9 cellular contexts compared by ENCODE assay signal in the genomic region with DNA sequence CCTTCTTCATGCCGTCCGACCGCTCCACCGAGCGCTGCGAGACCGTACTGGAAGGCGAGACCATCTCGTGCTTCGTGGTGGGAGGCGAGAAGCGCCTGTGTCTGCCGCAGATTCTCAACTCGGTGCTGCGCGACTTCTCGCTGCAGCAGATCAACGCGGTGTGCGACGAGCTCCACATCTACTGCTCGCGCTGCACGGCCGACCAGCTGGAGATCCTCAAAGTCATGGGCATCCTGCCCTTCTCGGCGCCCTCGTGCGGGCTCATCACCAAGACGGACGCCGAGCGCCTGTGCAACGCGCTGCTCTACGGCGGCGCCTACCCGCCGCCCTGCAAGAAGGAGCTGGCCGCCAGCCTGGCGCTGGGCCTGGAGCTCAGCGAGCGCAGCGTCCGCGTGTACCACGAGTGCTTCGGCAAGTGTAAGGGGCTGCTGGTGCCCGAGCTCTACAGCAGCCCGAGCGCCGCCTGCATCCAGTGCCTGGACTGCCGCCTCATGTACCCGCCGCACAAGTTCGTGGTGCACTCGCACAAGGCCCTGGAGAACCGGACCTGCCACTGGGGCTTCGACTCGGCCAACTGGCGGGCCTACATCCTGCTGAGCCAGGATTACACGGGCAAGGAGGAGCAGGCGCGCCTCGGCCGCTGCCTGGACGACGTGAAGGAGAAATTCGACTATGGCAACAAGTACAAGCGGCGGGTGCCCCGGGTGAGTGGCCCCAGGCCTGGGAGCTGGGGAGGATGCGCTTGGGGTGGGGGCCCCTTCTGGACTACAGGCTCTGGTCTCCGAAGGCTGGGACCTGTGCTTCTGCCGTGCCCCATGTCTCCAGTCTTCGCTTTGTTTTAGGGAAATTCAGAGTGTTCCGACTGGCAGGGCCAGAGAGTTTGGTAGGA. TPM values are rescaled to one million over a fixed set of nuclear protein-coding genes. Genes with fewer than 3 reads are reported as not detected.
DNase-seq lines count a peak whose midpoint lies in the region; ATAC-seq, FAIRE-seq and TF ChIP-seq lines count a peak whose summit lies in the region.
"Had no signal": no experiment of that assay in that cellular context is flagged by ENCODE, and none has a peak within 500 bp of the region (broad histone marks: within the 10 kb centered on the region; RNA-seq: fewer than 3 reads in every experiment).

No MANE protein-coding gene starts in this region.

- no peak for TF ChIP-seq CTCF in astrocyte (IDR thresholded peaks at IDR 0.05; ENCODE audit: insufficient read depth, low read depth, low read length)

- CTCF ChIA-PET in CD4-positive, alpha-beta memory T cell (lab: Charles Lee; ENCODE audit: partially characterized antibody) = interaction anchor here (0.6 to 2.0 kb wide), 10 partner anchors 11 to 81 kb away, joined by 3 to 14 read pairs (median 4); partner anchors contain the start of gene FAAP20

- TF ChIP-seq POLR2A in GM18505 (IDR thresholded peaks at IDR 0.05; ENCODE audit: borderline replicate concordance, extremely low read depth, insufficient read depth, insufficient read length) = no peak

- peaks cover 0 to 34% of the 10 kb centered on the region in 2 donors for H3K36me3 Mint-ChIP-seq in CD4-positive, alpha-beta memory T cell
- H3K36me3 Mint-ChIP-seq in astrocyte (ENCODE audit: low read depth, unreplicated experiment) = peaks cover 6% of the 10 kb centered on the region

- H3K27me3 ChIP-seq in CD4-positive, alpha-beta memory T cell (ENCODE audit: insufficient read depth, low read length) = no peaks in the 10 kb centered on the region
- no peaks in the 10 kb centered on the region for H3K27me3 ChIP-seq in astrocyte (ENCODE audit: insufficient read depth, low read length)

- intact Hi-C loops in CD4-positive, alpha-beta memory T cell (cut with micrococcal nuclease) = no loop called here

- H3K9ac ChIP-seq in astrocyte (ENCODE audit: low read length) = peak overlapping the region; percentile 88
- H3K9ac ChIP-seq: KMS-11 had no signal

- no peaks in the 10 kb centered on the region for H3K36me3 ChIP-seq in CD4-positive, alpha-beta memory T cell (ENCODE audit: insufficient read depth, low read length)
- H3K36me3 ChIP-seq in astrocyte (ENCODE audit: insufficient read depth, low read length) = no peaks in the 10 kb centered on the region

- peaks cover 0 to 4% of the 10 kb centered on the region in 2 donors for H3K27me3 Mint-ChIP-seq in CD4-positive, alpha-beta memory T cell
- no peaks in the 10 kb centered on the region for H3K27me3 Mint-ChIP-seq in astrocyte (ENCODE audit: low read depth, unreplicated experiment)

- no peaks in the 10 kb centered on the region for H3K9me3 ChIP-seq in CD4-positive, alpha-beta memory T cell (ENCODE audit: control insufficient read depth in 1 of 2, low read length in 2 of 2)
- H3K9me3 ChIP-seq in astrocyte (ENCODE audit: insufficient read depth, low read depth, low read length) = no peaks in the 10 kb centered on the region

- H3K79me2 ChIP-seq in astrocyte (ENCODE audit: insufficient read depth, low read length) = peaks cover 57% of the 10 kb centered on the region

- peak overlapping the region; percentile 84 for H3K27ac ChIP-seq in CD4-positive, alpha-beta memory T cell (ENCODE audit: low read depth, low read length)
- peak overlapping the region; percentile 54 for H3K27ac ChIP-seq in astrocyte (ENCODE audit: low read depth, low read length)
- H3K27ac ChIP-seq: KMS-11 had no signal

- H3K4me1 ChIP-seq in CD4-positive, alpha-beta memory T cell (ENCODE audit: insufficient read depth, low read length) = peaks cover 37% of the 10 kb centered on the region
- peaks cover 41% of the 10 kb centered on the region for H3K4me1 ChIP-seq in astrocyte (ENCODE audit: insufficient read depth, low read length)

- H4K20me1 ChIP-seq in astrocyte (ENCODE audit: insufficient read depth, low read length) = peaks cover 56% of the 10 kb centered on the region

- peak overlapping the region; percentile 94 to 100 (median 98) for H3K4me3 Mint-ChIP-seq in CD4-positive, alpha-beta memory T cell
- H3K4me3 Mint-ChIP-seq in astrocyte (ENCODE audit: unreplicated experiment) = peak overlapping the region; percentile 92

- H3K4me2 ChIP-seq in astrocyte (ENCODE audit: low read length) = peak overlapping the region; percentile 95
- H3K4me2 ChIP-seq: KMS-11 had no signal

- peak; percentile 52 to 63 (median 60) for DNase-seq in CD4-positive, alpha-beta memory T cell
- peak; percentile 69 for DNase-seq in HuH-7.5 (ENCODE audit: low spot score)
- DNase-seq in SK-N-DZ (ENCODE audit: low spot score) = peak; percentile 37
- peak; percentile 44 for DNase-seq in astrocyte (ENCODE audit: low read depth)
- DNase-seq in hepatic stellate cell (ENCODE audit: low spot score) = peak; percentile 64
- DNase-seq in putamen (ENCODE audit: low spot score) = peak; percentile 85

- ATAC-seq in GM19452 (IDR thresholded peaks at IDR 0.05; ENCODE audit: unreplicated experiment) = no peak
- ATAC-seq in GM18505 (IDR thresholded peaks at IDR 0.05; ENCODE audit: unreplicated experiment) = no peak

- peak overlapping the region; percentile 90 to 97 for H3K4me3 ChIP-seq in CD4-positive, alpha-beta memory T cell (ENCODE audit: low read length in 2 of 2)
- H3K4me3 ChIP-seq in astrocyte (ENCODE audit: insufficient read depth, low read depth, low read length) = peak overlapping the region; percentile 91

- H2AFZ ChIP-seq in astrocyte (ENCODE audit: low read depth, low read length) = no peak overlapping the region

- peaks cover 0 to 3% (median 0%) of the 10 kb centered on the region in 8 donors for H3K9me3 Mint-ChIP-seq in CD4-positive, alpha-beta memory T cell
- H3K9me3 Mint-ChIP-seq in astrocyte (ENCODE audit: unreplicated experiment) = no peaks in the 10 kb centered on the region

- H3K4me1 Mint-ChIP-seq in CD4-positive, alpha-beta memory T cell = peaks cover 18 to 44% (median 30%) of the 10 kb centered on the region in 4 donors
- H3K4me1 Mint-ChIP-seq in astrocyte (ENCODE audit: low read depth, unreplicated experiment) = peaks cover 29% of the 10 kb centered on the region

- no peak for FAIRE-seq in astrocyte (lab: Jason Lieb, UNC)

- peak overlapping the region; percentile 98 to 100 (median 99) for H3K27ac Mint-ChIP-seq in CD4-positive, alpha-beta memory T cell
- H3K27ac Mint-ChIP-seq in astrocyte (ENCODE audit: unreplicated experiment) = peak overlapping the region; percentile 71

- POLR2A ChIA-PET in CD4-positive, alpha-beta memory T cell (lab: Charles Lee; ENCODE audit: partially characterized antibody) = interaction anchor here (0.6 to 16.3 kb wide), 21 partner anchors 10 to 356 kb away, joined by 3 to 454 read pairs (median 4); partner anchors contain the start of genes FAAP20, MORN1, RER1 and TNFRSF14

RNA-seq across cellular contexts. Expression of gene SKI, which starts 1.2 kb away (rescaled TPM):
- total RNA-seq in CD4-positive, alpha-beta memory T cell = 100 to 1,000 TPM in 1 of 2 experiments, 10 to 100 TPM in 1; 96.1 to 104 TPM
- under 1 TPM; 0.08 to 0.86 TPM for polyA plus RNA-seq in CD4-positive, alpha-beta memory T cell
- 2.4 and 3.1 TPM in 2 replicates for polyA plus RNA-seq in SK-N-DZ (2014; cell fraction: cytosol; rRNA removed)
- polyA plus RNA-seq in SK-N-DZ (2014; cell fraction: nucleus; rRNA removed) = 1.2 and 7.3 TPM in 2 replicates
- total RNA-seq in astrocyte = 63.4 and 66.2 TPM in 2 replicates

RNA-seq across cellular contexts. Expression of gene FAAP20, which starts 34.7 kb away (rescaled TPM):
- 10 to 100 TPM; 38.4 to 40.8 TPM for total RNA-seq in CD4-positive, alpha-beta memory T cell
- 10 to 100 TPM; 54.2 to 58.9 TPM for polyA plus RNA-seq in CD4-positive, alpha-beta memory T cell
- polyA plus RNA-seq in SK-N-DZ (2014; cell fraction: cytosol; rRNA removed) = 31.2 and 35.3 TPM in 2 replicates
- 35.9 and 59.0 TPM in 2 replicates for polyA plus RNA-seq in SK-N-DZ (2014; cell fraction: nucleus; rRNA removed)
- 114 and 124 TPM in 2 replicates for total RNA-seq in astrocyte
